Comparison of ENCODE assay signal across 20 cellular contexts in the genomic region with DNA sequence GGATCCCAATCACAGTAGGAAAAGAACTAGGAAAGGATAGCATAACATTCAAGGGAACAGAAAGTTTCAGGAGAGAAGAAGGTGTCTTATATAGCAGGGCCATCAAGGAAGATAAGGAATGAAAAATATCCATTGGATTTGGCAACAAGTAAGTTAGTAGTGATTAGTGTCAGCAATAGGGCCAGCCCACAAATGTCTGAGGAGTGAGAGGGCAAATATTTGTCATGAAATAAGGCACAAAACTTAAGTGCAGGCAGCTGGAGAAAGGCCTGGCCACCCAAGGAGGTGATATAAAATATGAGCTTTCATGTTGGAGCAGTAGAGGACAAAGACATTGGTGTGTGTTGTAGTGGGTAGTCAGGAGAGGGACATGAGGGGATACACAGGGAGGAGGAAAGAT.
"Had no signal": no experiment of that assay in that cellular context is flagged by ENCODE, and none has a peak within 500 bp of the region (broad histone marks: within the 10 kb centered on the region; RNA-seq: fewer than 3 reads in every experiment).

No MANE protein-coding gene starts in this region.

- H3K27me3 ChIP-seq: ascending aorta had no signal

- DNase-seq: activated CD4-positive, alpha-beta T cell treated with anti-CD3 and anti-CD28 coated beads for 48 hours; activated CD4-positive, alpha-beta T cell treated with anti-CD3 and anti-CD28 coated beads, Interleukin-2, amount 50 U/mL, for 4 hours; activated CD4-positive, CD25-positive, alpha-beta regulatory T cell treated with anti-CD3 and anti-CD28 coated beads, Interleukin-2, amount 50 U/mL, for 72 hours; activated CD8-positive, alpha-beta memory T cell treated with anti-CD3 and anti-CD28 coated beads, Interleukin-2, amount 10 ng/mL, durations not matched to agents 7 days and 5 days; activated effector memory CD4-positive, alpha-beta T cell treated with Interleukin-2 at 50 U/mL for 16 hours; activated naive CD4-positive, alpha-beta T cell; activated T-cell treated with anti-CD3 and anti-CD28 coated beads, Interleukin-2, amount 50 U/mL, for 24 hours; amniotic stem cell; KBM-7; NCI-H1048; NCI-H1930; NCI-H2171; NCI-H345; NCI-H510A; NCI-H526 treated with DMSO at 0.1 percent for 48 hours; NCI-H82; PC-3; SHP77 had no signal

- ATAC-seq: activated CD8-positive, alpha-beta memory T cell treated with anti-CD3 and anti-CD28 coated beads, Interleukin-2, amount 10 ng/mL, durations not matched to agents 7 days and 5 days; PC-3; WTC11 had no signal

- H3K4me3 ChIP-seq: ascending aorta had no signal

- H3K9me3 ChIP-seq: ascending aorta had no signal

- H3K4me1 ChIP-seq: ascending aorta had no signal

- H3K36me3 ChIP-seq: ascending aorta had no signal

- H3K27ac ChIP-seq: ascending aorta had no signal
